In genomic region chr5:36728697-36729543, GRCh38 we compare ENCODE assay signal across 8 cellular contexts.
DNase-seq lines count a peak whose midpoint lies in the region; ATAC-seq and TF ChIP-seq lines count a peak whose summit lies in the region.

No MANE protein-coding gene starts in this region.

- no peak overlapping the region for H3K27ac ChIP-seq in CD4-positive, alpha-beta memory T cell (ENCODE audit: low read depth, low read length)
- no peak overlapping the region for H3K27ac ChIP-seq in smooth muscle cell (ENCODE audit: low read depth)

- TF ChIP-seq CTCF in GM20000 (IDR thresholded peaks at IDR 0.05; ENCODE audit: extremely low read depth, missing control alignments): peak; percentile 22
- TF ChIP-seq CTCF in smooth muscle cell (IDR thresholded peaks at IDR 0.05; ENCODE audit: borderline replicate concordance, insufficient read depth, poor library complexity, severe bottlenecking): peak; percentile 77

- intact Hi-C loops in CD4-positive, alpha-beta memory T cell (cut with micrococcal nuclease): loop anchor here (1.0 to 2.0 kb wide), 2 partner anchors 141 to 216 kb away; no protein-coding TSS in a partner anchor
- intact Hi-C loops in left ventricle myocardium superior (cut with micrococcal nuclease): no loop called here

- no peaks in the 10 kb centered on the region for H3K27me3 ChIP-seq in CD4-positive, alpha-beta memory T cell (ENCODE audit: insufficient read depth, low read length)
- H3K27me3 ChIP-seq in smooth muscle cell (ENCODE audit: low read depth): no peaks in the 10 kb centered on the region

- H3K4me2 ChIP-seq in smooth muscle cell: no peak overlapping the region

- no peaks in the 10 kb centered on the region for H4K20me1 ChIP-seq in smooth muscle cell (ENCODE audit: low read depth)

- no peaks in the 10 kb centered on the region for H3K79me2 ChIP-seq in smooth muscle cell (ENCODE audit: low read depth)

- DNase-seq in CD4-positive, alpha-beta memory T cell: peak in 4 of 5 donors; percentile 47 to 55 (median 50)
- DNase-seq in GM20000 (ENCODE audit: low spot score): peak; percentile 48
- DNase-seq in NCI-H2227 (lab: John Stamatoyannopoulos, UW; ENCODE audit: unreplicated experiment): peak; percentile 85
- DNase-seq in left ventricle myocardium superior: no peak
- DNase-seq in smooth muscle cell (lab: John Stamatoyannopoulos, UW; ENCODE audit: unreplicated experiment): no peak

- H3K36me3 Mint-ChIP-seq in CD4-positive, alpha-beta memory T cell: no peaks in the 10 kb centered on the region
- H3K36me3 Mint-ChIP-seq in activated T-helper 17 cell treated with anti-CD3 and anti-CD28 coated beads, Interleukin-2, amount 50 U/mL, for 72 hours (ENCODE audit: low read depth): no peaks in the 10 kb centered on the region

- H2AFZ ChIP-seq in smooth muscle cell (ENCODE audit: low read depth): no peak overlapping the region

- H3K9ac ChIP-seq in smooth muscle cell (ENCODE audit: low read depth): no peak overlapping the region

- H3K27ac Mint-ChIP-seq in CD4-positive, alpha-beta memory T cell: no peak overlapping the region
- no peak overlapping the region for H3K27ac Mint-ChIP-seq in activated T-helper 17 cell treated with anti-CD3 and anti-CD28 coated beads, Interleukin-2, amount 50 U/mL, for 72 hours

- H3K4me1 ChIP-seq in CD4-positive, alpha-beta memory T cell (ENCODE audit: insufficient read depth, low read length): peaks cover 3% of the 10 kb centered on the region
- no peaks in the 10 kb centered on the region for H3K4me1 ChIP-seq in smooth muscle cell (ENCODE audit: low read depth)

- H3K4me3 Mint-ChIP-seq in CD4-positive, alpha-beta memory T cell: no peak overlapping the region
- H3K4me3 Mint-ChIP-seq in activated T-helper 17 cell treated with anti-CD3 and anti-CD28 coated beads, Interleukin-2, amount 50 U/mL, for 72 hours: no peak overlapping the region

- no peaks in the 10 kb centered on the region for H3K36me3 ChIP-seq in CD4-positive, alpha-beta memory T cell (ENCODE audit: insufficient read depth, low read length)
- no peaks in the 10 kb centered on the region for H3K36me3 ChIP-seq in smooth muscle cell (ENCODE audit: low read depth)

- peak; percentile 57 for ATAC-seq in activated T-helper 17 cell treated with anti-CD3 and anti-CD28 coated beads, Interleukin-2, amount 50 U/mL, for 72 hours (replicated peaks)
- ATAC-seq in left ventricle myocardium superior (peak; percentile 70), GM19463 (IDR thresholded peaks at IDR 0.05; ENCODE audit: unreplicated experiment) (no peak), HG03378 (IDR thresholded peaks at IDR 0.05; ENCODE audit: unreplicated experiment) (no peak)

- 39% methylated on average over 6 of the region's 6 CpGs for WGBS in smooth muscle cell (ENCODE audit: low lambda C conversion rate)

- peaks cover 4% of the 10 kb centered on the region in 2 donors for H3K27me3 Mint-ChIP-seq in CD4-positive, alpha-beta memory T cell
- no peaks in the 10 kb centered on the region for H3K27me3 Mint-ChIP-seq in activated T-helper 17 cell treated with anti-CD3 and anti-CD28 coated beads, Interleukin-2, amount 50 U/mL, for 72 hours

- peaks cover 6 to 20% (median 11%) of the 10 kb centered on the region in 4 donors for H3K4me1 Mint-ChIP-seq in CD4-positive, alpha-beta memory T cell
- H3K4me1 Mint-ChIP-seq in activated T-helper 17 cell treated with anti-CD3 and anti-CD28 coated beads, Interleukin-2, amount 50 U/mL, for 72 hours: no peaks in the 10 kb centered on the region

- H3K9me3 Mint-ChIP-seq in CD4-positive, alpha-beta memory T cell: no peaks in the 10 kb centered on the region
- no peaks in the 10 kb centered on the region for H3K9me3 Mint-ChIP-seq in activated T-helper 17 cell treated with anti-CD3 and anti-CD28 coated beads, Interleukin-2, amount 50 U/mL, for 72 hours

- CTCF ChIA-PET in CD4-positive, alpha-beta memory T cell (lab: Charles Lee; ENCODE audit: partially characterized antibody): interaction anchor here (0.7 to 4.1 kb wide), 20 partner anchors 9 to 650 kb away, joined by 3 to 43 read pairs (median 5); no protein-coding TSS in a partner anchor

- no peak overlapping the region for H3K4me3 ChIP-seq in CD4-positive, alpha-beta memory T cell (ENCODE audit: low read length in 2 of 2)
- H3K4me3 ChIP-seq in smooth muscle cell: no peak overlapping the region

- POLR2A ChIA-PET in CD4-positive, alpha-beta memory T cell (lab: Charles Lee; ENCODE audit: partially characterized antibody): interaction anchor here (1.4 kb wide), 1 partner anchor 148 kb away, joined by 5 read pairs; the partner anchor contains the start of gene NIPBL

- H3F3A ChIP-seq in smooth muscle cell (ENCODE audit: low read depth): no peaks in the 10 kb centered on the region

- H3K9me3 ChIP-seq in CD4-positive, alpha-beta memory T cell (ENCODE audit: control insufficient read depth in 1 of 2, low read length in 2 of 2): no peaks in the 10 kb centered on the region
- no peaks in the 10 kb centered on the region for H3K9me3 ChIP-seq in smooth muscle cell (replicated peaks; ENCODE audit: low read depth)

Comparison
In these comparisons a context has a peak if more than half of its experiments do, and no peak if none do; other contexts are left out.
1. DNase-seq: peak in CD4-positive, alpha-beta memory T cell (4 of 5), GM20000 (single experiment) and NCI-H2227 (single experiment); none in left ventricle myocardium superior (single experiment) and smooth muscle cell (single experiment).
2. ATAC-seq: peak in activated T-helper 17 cell treated with anti-CD3 and anti-CD28 coated beads, Interleukin-2, amount 50 U/mL, for 72 hours (single experiment) and left ventricle myocardium superior (single experiment); none in GM19463 (single experiment) and HG03378 (single experiment).